In the genomic region with DNA sequence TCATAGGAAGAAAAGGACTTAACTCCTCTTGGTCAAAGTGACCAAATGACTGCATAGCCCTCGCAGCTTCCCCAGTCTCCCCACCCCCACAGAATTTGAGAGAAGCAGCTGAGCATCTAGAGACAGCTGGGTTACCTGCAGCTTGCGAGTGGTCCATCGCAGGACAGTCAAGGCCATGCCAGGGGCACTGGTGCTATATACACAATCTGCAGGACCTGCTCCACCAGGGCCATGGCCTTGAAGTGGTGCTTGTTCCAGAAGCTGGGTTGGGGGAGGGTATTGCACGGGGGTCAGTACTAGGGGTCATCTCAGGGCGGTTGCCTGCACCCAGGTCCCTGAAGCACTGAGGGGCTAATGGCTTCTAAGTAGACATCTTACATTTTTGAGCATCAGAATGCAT, we compare ENCODE assay signal across 25 cellular contexts. TPM values are rescaled to one million over a fixed set of nuclear protein-coding genes. Genes with fewer than 3 reads are reported as not detected.
DNase-seq lines count a peak whose midpoint lies in the region; ATAC-seq and TF ChIP-seq lines count a peak whose summit lies in the region.
"Had no signal": no experiment of that assay in that cellular context is flagged by ENCODE, and none has a peak within 500 bp of the region (broad histone marks: within the 10 kb centered on the region; RNA-seq: fewer than 3 reads in every experiment).

No MANE protein-coding gene starts in this region.

- no peak for TF ChIP-seq EP300 in SK-N-SH (IDR thresholded peaks at IDR 0.05; ENCODE audit: borderline replicate concordance in 1 of 2, low read depth in 1 of 2, low read length in 1 of 2)

- no peak overlapping the region for H2AFZ ChIP-seq in GM23338
- no peak overlapping the region for H2AFZ ChIP-seq in SK-N-SH (ENCODE audit: low read depth)

- no peak overlapping the region for H3K4me3 Mint-ChIP-seq in GM23338
- no peak overlapping the region for H3K4me3 Mint-ChIP-seq in nephron progenitor cell
- H3K4me3 Mint-ChIP-seq: CD8-positive, alpha-beta memory T cell had no signal

- ATAC-seq in GM23338: peak; percentile 21
- no peak for ATAC-seq in GM18861 (IDR thresholded peaks at IDR 0.05; ENCODE audit: unreplicated experiment)
- ATAC-seq: Right ventricle myocardium inferior had no signal

- H3K4me1 ChIP-seq in GM23338 (ENCODE audit: insufficient read depth): no peaks in the 10 kb centered on the region
- no peaks in the 10 kb centered on the region for H3K4me1 ChIP-seq in SK-N-SH (ENCODE audit: control insufficient read depth in 1 of 2, insufficient read depth in 2 of 2, low read depth in 1 of 2, low read length in 1 of 2)

- peak; percentile 64 for DNase-seq in activated CD8-positive, alpha-beta memory T cell treated with anti-CD3 and anti-CD28 coated beads for 24 hours
- no peak for DNase-seq in activated CD8-positive, alpha-beta memory T cell treated with anti-CD3 and anti-CD28 coated beads, Interleukin-2, amount 50 U/mL, for 4 hours
- DNase-seq in GM23338 (ENCODE audit: low spot score) (no peak), SK-N-SH (no peak), nephron progenitor cell (no peak), NCI-H524 treated with DMSO at 0.1 percent for 48 hours (lab: John Stamatoyannopoulos, UW) (no peak)
- DNase-seq: 8988T; AML-193; Calu3; CD8-positive, alpha-beta memory T cell; DMS53; EL; GF-D8; KG1; NCI-H1105 treated with DMSO at 0.1 percent for 48 hours; NCI-H2081 treated with DMSO at 0.1 percent for 48 hours; NCI-H2171 treated with DMSO at 0.1 percent for 48 hours; NCI-H446; NCI-H526 treated with DMSO at 0.1 percent for 48 hours; OCI-M1; SW 1271; T-helper 2 cell had no signal

- WGBS in SK-N-SH (ENCODE audit: low lambda C conversion rate): 85% methylated on average over 2 of the region's 5 CpGs

- H4K20me1 ChIP-seq in GM23338 (replicated peaks; ENCODE audit: insufficient read depth) (peaks cover 6% of the 10 kb centered on the region), SK-N-SH (ENCODE audit: insufficient read depth) (no peaks in the 10 kb centered on the region)

- H3K27me3 Mint-ChIP-seq in GM23338 (ENCODE audit: insufficient read depth, low read depth, poor library complexity): peaks cover 19% of the 10 kb centered on the region
- H3K27me3 Mint-ChIP-seq in nephron progenitor cell (ENCODE audit: low read depth, poor library complexity): no peaks in the 10 kb centered on the region

- no peak overlapping the region for H3K27ac ChIP-seq in GM23338 (ENCODE audit: low read depth)
- H3K27ac ChIP-seq in SK-N-SH (ENCODE audit: low read depth in 2 of 2, low read length in 1 of 2): no peak overlapping the region
- H3K27ac ChIP-seq: C4-2B had no signal

- H3K27ac Mint-ChIP-seq in GM23338: no peak overlapping the region
- peak overlapping the region; percentile 19 for H3K27ac Mint-ChIP-seq in nephron progenitor cell

- H3K36me3 ChIP-seq in GM23338 (ENCODE audit: insufficient read depth) (peaks cover 19% of the 10 kb centered on the region), SK-N-SH (replicated peaks in 1 of 2; ENCODE audit: control insufficient read depth in 1 of 2, insufficient read depth in 2 of 2, low read length in 1 of 2) (peaks cover 10 to 27% of the 10 kb centered on the region in 2 experiments)

- H3K4me2 ChIP-seq in GM23338 (no peak overlapping the region), SK-N-SH (no peak overlapping the region)

- H3K9me2 ChIP-seq in GM23338 (ENCODE audit: insufficient read depth) (no peaks in the 10 kb centered on the region), SK-N-SH (no peaks in the 10 kb centered on the region)

- no peaks in the 10 kb centered on the region for H3K27me3 ChIP-seq in GM23338 (ENCODE audit: insufficient read depth)
- H3K27me3 ChIP-seq in SK-N-SH (ENCODE audit: insufficient read depth): no peaks in the 10 kb centered on the region

- POLR2A ChIA-PET in SK-N-SH (lab: Yijun Ruan, JAX): no interaction called here

- H3K9me3 ChIP-seq in SK-N-SH: no peaks in the 10 kb centered on the region

- no peak for TF ChIP-seq RAD21 in SK-N-SH (IDR thresholded peaks at IDR 0.05; ENCODE audit: low read length)

- no peak overlapping the region for H3K4me3 ChIP-seq in GM23338
- H3K4me3 ChIP-seq in SK-N-SH (ENCODE audit: low read depth in 2 of 2, low read length in 1 of 2): no peak overlapping the region

- H3K79me2 ChIP-seq in GM23338 (replicated peaks; ENCODE audit: insufficient read depth) (no peaks in the 10 kb centered on the region), SK-N-SH (ENCODE audit: insufficient read depth) (peaks cover under 1% of the 10 kb centered on the region; the same call in 1 of the 2 replicates)

- H3F3A ChIP-seq in GM23338 (replicated peaks; ENCODE audit: low read depth) (0 out of 2 replicates have a peak, but pooled peaks cover 10% of the 10 kb centered on the region), SK-N-SH (replicated peaks; ENCODE audit: insufficient read depth) (peaks cover 3% of the 10 kb centered on the region)

- H3K4me1 Mint-ChIP-seq in GM23338: no peaks in the 10 kb centered on the region
- H3K4me1 Mint-ChIP-seq in nephron progenitor cell: no peaks in the 10 kb centered on the region

- no peaks in the 10 kb centered on the region for H3K9me3 Mint-ChIP-seq in GM23338
- H3K9me3 Mint-ChIP-seq in nephron progenitor cell: no peaks in the 10 kb centered on the region
- H3K9me3 Mint-ChIP-seq: CD8-positive, alpha-beta memory T cell had no signal

- CTCF ChIA-PET in SK-N-SH (lab: Yijun Ruan, JAX): no interaction called here

- no peak overlapping the region for H3K9ac ChIP-seq in SK-N-SH

- TF ChIP-seq CTCF in GM23338 (conservative IDR thresholded peaks at IDR 0.05; ENCODE audit: low read depth in 2 of 2): no peak
- TF ChIP-seq CTCF in SK-N-SH (IDR thresholded peaks at IDR 0.05): no peak
- TF ChIP-seq CTCF in nephron progenitor cell (IDR thresholded peaks at IDR 0.05): no peak

- H3K36me3 Mint-ChIP-seq in GM23338 (ENCODE audit: low read depth) (peaks cover 39% of the 10 kb centered on the region), nephron progenitor cell (ENCODE audit: low read depth) (peaks cover 5% of the 10 kb centered on the region)

TF ChIP-seq in GM23338, 12 proteins besides CTCF, POLR2A, EP300 and RAD21 (continues in another document):
- no peak for TF ChIP-seq EZH2 (IDR thresholded peaks at IDR 0.05; ENCODE audit: low read depth, unreplicated experiment)
- TF ChIP-seq, protein P1, sequence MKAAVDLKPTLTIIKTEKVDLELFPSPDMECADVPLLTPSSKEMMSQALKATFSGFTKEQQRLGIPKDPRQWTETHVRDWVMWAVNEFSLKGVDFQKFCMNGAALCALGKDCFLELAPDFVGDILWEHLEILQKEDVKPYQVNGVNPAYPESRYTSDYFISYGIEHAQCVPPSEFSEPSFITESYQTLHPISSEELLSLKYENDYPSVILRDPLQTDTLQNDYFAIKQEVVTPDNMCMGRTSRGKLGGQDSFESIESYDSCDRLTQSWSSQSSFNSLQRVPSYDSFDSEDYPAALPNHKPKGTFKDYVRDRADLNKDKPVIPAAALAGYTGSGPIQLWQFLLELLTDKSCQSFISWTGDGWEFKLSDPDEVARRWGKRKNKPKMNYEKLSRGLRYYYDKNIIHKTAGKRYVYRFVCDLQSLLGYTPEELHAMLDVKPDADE (IDR thresholded peaks at IDR 0.05): no peak

TF ChIP-seq in SK-N-SH, 30 proteins besides CTCF, POLR2A, EP300 and RAD21:
- TF ChIP-seq TEAD4 (IDR thresholded peaks at IDR 0.05; ENCODE audit: borderline replicate concordance, insufficient read depth) (no peak), EZH2phosphoT487 (IDR thresholded peaks at IDR 0.05; ENCODE audit: borderline replicate concordance, low read depth) (no peak), MXI1 (IDR thresholded peaks at IDR 0.05; ENCODE audit: low read depth, low read length) (no peak), POLR2AphosphoS5 (IDR thresholded peaks at IDR 0.05; ENCODE audit: low read depth, low read length) (peak; percentile 33; the same call in 1 of the 2 replicates)
- TF ChIP-seq, protein P2, sequence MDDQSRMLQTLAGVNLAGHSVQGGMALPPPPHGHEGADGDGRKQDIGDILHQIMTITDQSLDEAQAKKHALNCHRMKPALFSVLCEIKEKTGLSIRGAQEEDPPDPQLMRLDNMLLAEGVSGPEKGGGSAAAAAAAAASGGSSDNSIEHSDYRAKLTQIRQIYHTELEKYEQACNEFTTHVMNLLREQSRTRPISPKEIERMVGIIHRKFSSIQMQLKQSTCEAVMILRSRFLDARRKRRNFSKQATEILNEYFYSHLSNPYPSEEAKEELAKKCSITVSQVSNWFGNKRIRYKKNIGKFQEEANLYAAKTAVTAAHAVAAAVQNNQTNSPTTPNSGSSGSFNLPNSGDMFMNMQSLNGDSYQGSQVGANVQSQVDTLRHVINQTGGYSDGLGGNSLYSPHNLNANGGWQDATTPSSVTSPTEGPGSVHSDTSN (IDR thresholded peaks at IDR 0.05): no peak
TF ChIP-seq in SK-N-SH: peak in this region for 1.

RNA-seq across cellular contexts. Expression of a gene that starts 10.4 kb away (rescaled TPM):
- 47.1 and 54.2 TPM in 2 replicates for total RNA-seq in GM23338 (2014; rRNA removed; shearing (Covaris generic))
- 77.3 and 88.5 TPM in 2 replicates for polyA plus RNA-seq in GM23338 (2016; fragmentation: Nextera tagmentation; extraction: Ambion mirVana)
- 48.4 and 55.2 TPM in 2 replicates for polyA plus RNA-seq in SK-N-SH (2012; rRNA removed)
- polyA plus RNA-seq in SK-N-SH (2012; cell fraction: cytosol; rRNA removed): 46.5 and 53.8 TPM in 2 replicates
- polyA plus RNA-seq in SK-N-SH (2012; cell fraction: nucleus; rRNA removed): 44.5 and 50.9 TPM in 2 replicates

RNA-seq across cellular contexts. Expression of a gene that starts 10.7 kb away (rescaled TPM):
- total RNA-seq in GM23338 (2014; rRNA removed; shearing (Covaris generic)): 52.2 and 53.0 TPM in 2 replicates
- polyA plus RNA-seq in GM23338 (2016; fragmentation: Nextera tagmentation; extraction: Ambion mirVana) (17.6 and 18.4 TPM in 2 replicates), SK-N-SH (2012; rRNA removed) (55.9 and 87.6 TPM in 2 replicates)
- polyA plus RNA-seq in SK-N-SH (2012; cell fraction: cytosol; rRNA removed): 33.2 and 46.1 TPM in 2 replicates
- polyA plus RNA-seq in SK-N-SH (2012; cell fraction: nucleus; rRNA removed): 103 and 125 TPM in 2 replicates

RNA-seq across cellular contexts. Expression of a gene that starts 26.5 kb away (rescaled TPM):
- 0.14 TPM in 1 of 2 replicates, not detected in the other for total RNA-seq in GM23338 (2014; rRNA removed; shearing (Covaris generic))
- polyA plus RNA-seq in GM23338 (2016; fragmentation: Nextera tagmentation; extraction: Ambion mirVana) (0.24 and 0.86 TPM in 2 replicates), SK-N-SH (2012; rRNA removed) (0.38 and 0.54 TPM in 2 replicates)
- polyA plus RNA-seq in SK-N-SH (2012; cell fraction: cytosol; rRNA removed): 0.04 and 0.10 TPM in 2 replicates
- polyA plus RNA-seq in SK-N-SH (2012; cell fraction: nucleus; rRNA removed): 3.8 and 6.8 TPM in 2 replicates
- total RNA-seq: Right ventricle myocardium inferior had no signal
- polyA plus RNA-seq: CD8-positive, alpha-beta memory T cell had no signal

RNA-seq across cellular contexts. Expression of a gene that starts 49.9 kb away (rescaled TPM):
- total RNA-seq in GM23338 (2014; rRNA removed; shearing (Covaris generic)): 53.6 and 60.0 TPM in 2 replicates
- polyA plus RNA-seq in GM23338 (2016; fragmentation: Nextera tagmentation; extraction: Ambion mirVana): 18.2 and 20.8 TPM in 2 replicates
- polyA plus RNA-seq in SK-N-SH (2012; rRNA removed): 36.8 and 40.7 TPM in 2 replicates
- polyA plus RNA-seq in SK-N-SH (2012; cell fraction: cytosol; rRNA removed): 26.8 and 34.6 TPM in 2 replicates
- polyA plus RNA-seq in SK-N-SH (2012; cell fraction: nucleus; rRNA removed): 25.4 and 31.4 TPM in 2 replicates

RNA-seq across cellular contexts. Expression of a gene that starts 50.1 kb away (rescaled TPM):
- total RNA-seq in GM23338 (2014; rRNA removed; shearing (Covaris generic)): 19.7 and 24.4 TPM in 2 replicates
- polyA plus RNA-seq in GM23338 (2016; fragmentation: Nextera tagmentation; extraction: Ambion mirVana) (6.9 and 8.6 TPM in 2 replicates), SK-N-SH (2012; rRNA removed) (16.9 and 19.1 TPM in 2 replicates)
- polyA plus RNA-seq in SK-N-SH (2012; cell fraction: cytosol; rRNA removed): 6.0 and 11.3 TPM in 2 replicates
- 23.0 and 23.6 TPM in 2 replicates for polyA plus RNA-seq in SK-N-SH (2012; cell fraction: nucleus; rRNA removed)
